ENCODE assay signal across 15 cellular contexts in genomic region chr4:151991001-151991883, GRCh38.
DNase-seq lines count a peak whose midpoint lies in the region; ATAC-seq and TF ChIP-seq lines count a peak whose summit lies in the region.
"Had no signal": no experiment of that assay in that cellular context is flagged by ENCODE, and none has a peak within 500 bp of the region (broad histone marks: within the 10 kb centered on the region; RNA-seq: fewer than 3 reads in every experiment).

No MANE protein-coding gene starts in this region.

- H2BK5ac ChIP-seq in IMR-90 (ENCODE audit: low read depth, low read length, poor library complexity, severe bottlenecking), result no peak overlapping the region

- H4K20me1 ChIP-seq in BLaER1 treated with 17β-estradiol and CSF1 and Interleukin-3, amounts not matched to agents 10 nM and 100 nM, result no peaks in the 10 kb centered on the region
- H4K20me1 ChIP-seq in IMR-90 (ENCODE audit: insufficient read depth, low read length), result no peaks in the 10 kb centered on the region

- no peak for TF ChIP-seq RAD21 in IMR-90 (IDR thresholded peaks at IDR 0.05; ENCODE audit: low read length)

- TF ChIP-seq POLR2A in IMR-90 (IDR thresholded peaks at IDR 0.05; ENCODE audit: low read depth, low read length) (no peak), adrenal gland (IDR thresholded peaks at IDR 0.05) (no peak)

- H3K36me3 ChIP-seq in BLaER1 treated with 17β-estradiol and CSF1 and Interleukin-3, amounts not matched to agents 10 nM and 100 nM, result no peaks in the 10 kb centered on the region
- H3K36me3 ChIP-seq in IMR-90 (ENCODE audit: control insufficient read depth, insufficient read depth, low read length), result no peaks in the 10 kb centered on the region
- H3K36me3 ChIP-seq in adrenal gland (replicated peaks in 1 of 2), result no peaks in the 10 kb centered on the region
- H3K36me3 ChIP-seq: BE2C, breast epithelium had no signal

- no peak for ATAC-seq in IMR-90 (ENCODE audit: low read depth)
- ATAC-seq in GM19397 (IDR thresholded peaks at IDR 0.05; ENCODE audit: unreplicated experiment), result no peak

- peak overlapping the region in 3 of 11 experiments; percentile 12 to 22 (median 19); a peak in 4 of 22 replicates for H3K9ac ChIP-seq in BLaER1 treated with 17β-estradiol and CSF1 and Interleukin-3, amounts not matched to agents 10 nM and 100 nM
- H3K9ac ChIP-seq in IMR-90 (ENCODE audit: low read depth, low read length), result no peak overlapping the region

- intact Hi-C loops in IMR-90 (cut with micrococcal nuclease) (no loop called here), adrenal gland (cut with DNase I) (no loop called here)

- in situ Hi-C loops in IMR-90 (cut with MboI; ENCODE audit: low sequenced_read_pairs), result no loop called here

- no peak overlapping the region for H3K14ac ChIP-seq in IMR-90 (replicated peaks; ENCODE audit: low read depth, low read length)

- CTCF ChIA-PET in IMR-90 (lab: Yijun Ruan, JAX), result no interaction called here

- BruUV-seq in IMR-90 (replicated peaks; lab: Mats Ljungman, UMichigan), result no TSS peak

- no peak overlapping the region for H3K4ac ChIP-seq in IMR-90 (ENCODE audit: low read depth, low read length)

- no peaks in the 10 kb centered on the region for H3K79me1 ChIP-seq in IMR-90 (ENCODE audit: low read depth in 1 of 2, low read length in 2 of 2)

- POLR2A ChIA-PET in IMR-90 (lab: Charles Lee; ENCODE audit: unreplicated experiment), result no interaction called here

- H4K5ac ChIP-seq in IMR-90 (ENCODE audit: low read depth, low read length), result no peak overlapping the region

- peak overlapping the region; percentile 59; the same call in 1 of the 2 replicates for H3K18ac ChIP-seq in IMR-90 (ENCODE audit: low read depth, low read length)

- no peaks in the 10 kb centered on the region for H3K9me1 ChIP-seq in IMR-90 (ENCODE audit: insufficient read depth, low read length)

- no peak overlapping the region for H4K91ac ChIP-seq in IMR-90 (ENCODE audit: insufficient read depth, low read depth, low read length)

- dilution Hi-C loops in IMR-90 (cut with HindIII; ENCODE audit: low sequenced_read_pairs, unreplicated experiment), result no loop called here

- DNase-seq in IMR-90 (no peak), adrenal gland (peak in 4 of 7 donors; percentile 15 to 91 (median 34)), left kidney (ENCODE audit: low read depth, low spot score) (peak; percentile 36), islet precursor cell (no peak), GM19240 (ENCODE audit: insufficient read length, low spot score) (no peak), OCI-M1 (lab: John Stamatoyannopoulos, UW) (no peak)
- DNase-seq: BE2C; H7; head of caudate nucleus; MV-4-11; NCI-H446 treated with DMSO at 0.1 percent for 48 hours; stimulated activated CD4-positive, alpha-beta T cell treated with anti-CD3 and anti-CD28 coated beads, Interleukin-4, amount 100 ng/mL, for 24 hours had no signal

- H2AK5ac ChIP-seq in IMR-90 (ENCODE audit: low read depth, low read length), result no peak overlapping the region

- H3K4me1 ChIP-seq in BLaER1 treated with 17β-estradiol and CSF1 and Interleukin-3, amounts not matched to agents 10 nM and 100 nM, result peaks cover 16 to 61% (median 41%) of the 10 kb centered on the region in 10 experiments
- H3K4me1 ChIP-seq in IMR-90 (ENCODE audit: control insufficient read depth, insufficient read depth, low read length), result peaks cover 3% of the 10 kb centered on the region; the same call in 1 of the 2 replicates
- H3K4me1 ChIP-seq in adrenal gland (replicated peaks in 1 of 2), result no peaks in the 10 kb centered on the region
- H3K4me1 ChIP-seq: BE2C, breast epithelium had no signal

- no peak overlapping the region for H2AFZ ChIP-seq in IMR-90 (replicated peaks; ENCODE audit: low read length, poor library complexity)

- no peak overlapping the region for H2BK15ac ChIP-seq in IMR-90 (ENCODE audit: low read depth, low read length)

- H2BK20ac ChIP-seq in IMR-90 (ENCODE audit: low read depth, low read length), result peak overlapping the region; percentile 3; the same call in 1 of the 2 replicates

- peak overlapping the region in 3 of 10 experiments; percentile 9 to 32 (median 14); a peak in 3 of 20 replicates for H3K4me3 ChIP-seq in BLaER1 treated with 17β-estradiol and CSF1 and Interleukin-3, amounts not matched to agents 10 nM and 100 nM
- H3K4me3 ChIP-seq in IMR-90 (ENCODE audit: insufficient read depth, low read depth, low read length) (no peak overlapping the region), adrenal gland (no peak overlapping the region)
- H3K4me3 ChIP-seq: breast epithelium had no signal

- H4K8ac ChIP-seq in IMR-90 (ENCODE audit: low read depth in 2 of 2, low read length in 2 of 2), result no peak overlapping the region

- peak overlapping the region; percentile 8; the same call in 1 of the 2 replicates for H2BK120ac ChIP-seq in IMR-90 (ENCODE audit: low read depth, low read length)

- no peak overlapping the region for H2AK9ac ChIP-seq in IMR-90 (replicated peaks; ENCODE audit: low read depth, low read length, poor library complexity)

- peaks cover 4 to 49% (median 38%) of the 10 kb centered on the region in 11 experiments; a peak in 19 of 22 replicates for H3K9me3 ChIP-seq in BLaER1 treated with 17β-estradiol and CSF1 and Interleukin-3, amounts not matched to agents 10 nM and 100 nM (replicated peaks in 1 of 11)
- no peaks in the 10 kb centered on the region for H3K9me3 ChIP-seq in IMR-90 (ENCODE audit: control insufficient read depth, insufficient read depth, low read length)
- H3K9me3 ChIP-seq in adrenal gland (replicated peaks in 1 of 3), result no peaks in the 10 kb centered on the region
- H3K9me3 ChIP-seq: BE2C, breast epithelium had no signal

- no peaks in the 10 kb centered on the region for H3K27me3 ChIP-seq in BLaER1 treated with 17β-estradiol and CSF1 and Interleukin-3, amounts not matched to agents 10 nM and 100 nM
- no peaks in the 10 kb centered on the region for H3K27me3 ChIP-seq in IMR-90 (ENCODE audit: control insufficient read depth, insufficient read depth, low read length)
- H3K27me3 ChIP-seq in adrenal gland, result no peaks in the 10 kb centered on the region
- H3K27me3 ChIP-seq: BE2C, breast epithelium had no signal

- peak overlapping the region in 5 of 11 experiments; percentile 13 to 44 (median 21); a peak in 7 of 22 replicates for H3K27ac ChIP-seq in BLaER1 treated with 17β-estradiol and CSF1 and Interleukin-3, amounts not matched to agents 10 nM and 100 nM
- H3K27ac ChIP-seq in IMR-90 (ENCODE audit: insufficient read depth, low read length) (no peak overlapping the region), adrenal gland (peak overlapping the region in 1 of 5 donors; percentile 56)
- H3K27ac ChIP-seq: breast epithelium had no signal

- no peak for TF ChIP-seq CTCF in IMR-90 (conservative IDR thresholded peaks at IDR 0.05; ENCODE audit: low read depth, low read length)
- no peak for TF ChIP-seq CTCF in adrenal gland (IDR thresholded peaks at IDR 0.05)

- WGBS in IMR-90 (ENCODE audit: extremely low coverage in 2 of 2, insufficient read length in 1 of 2), 2 experiments, result 100% methylated on average over 1 of the region's 10 CpGs; no CpG with 5 or more reads in 1 of the 2 experiments
- WGBS in adrenal gland, 4 donors, result 47 to 55% (median 52%) methylated on average over 10 of the region's 10 CpGs

- H3K4me2 ChIP-seq in BLaER1 treated with 17β-estradiol and CSF1 and Interleukin-3, amounts not matched to agents 10 nM and 100 nM, result peak overlapping the region; percentile 55 to 76 (median 71)
- H3K4me2 ChIP-seq in IMR-90 (ENCODE audit: low read depth, low read length), result no peak overlapping the region

- H3K56ac ChIP-seq in IMR-90 (ENCODE audit: extremely low read depth, insufficient read depth, low read length), result no peak overlapping the region

- no peak overlapping the region for H3K23ac ChIP-seq in IMR-90 (ENCODE audit: low read depth, low read length)

TF ChIP-seq in IMR-90, 13 proteins besides CTCF, POLR2A, EP300 and RAD21:
- TF ChIP-seq USF2 (IDR thresholded peaks at IDR 0.05; ENCODE audit: low read depth, low read length) (no peak), RFX5 (IDR thresholded peaks at IDR 0.05; ENCODE audit: low read depth, low read length) (no peak), MXI1 (IDR thresholded peaks at IDR 0.05; ENCODE audit: borderline replicate concordance, low read depth, low read length) (no peak)

Comparison
In these comparisons a context has a peak if more than half of its experiments do, and no peak if none do; other contexts are left out.
1. DNase-seq: peak in adrenal gland (4 of 7) and left kidney (single experiment); none in IMR-90 (single experiment), islet precursor cell (single experiment), GM19240 (single experiment) and OCI-M1 (single experiment).